22 cellular contexts compared by ENCODE assay signal in genomic region chr12:104152691-104153241, GRCh38. TPM values are rescaled to one million over a fixed set of nuclear protein-coding genes. Genes with fewer than 3 reads are reported as not detected.
DNase-seq lines count a peak whose midpoint lies in the region; ATAC-seq and TF ChIP-seq lines count a peak whose summit lies in the region.
"Had no signal": no experiment of that assay in that cellular context is flagged by ENCODE, and none has a peak within 500 bp of the region (broad histone marks: within the 10 kb centered on the region; RNA-seq: fewer than 3 reads in every experiment).

No MANE protein-coding gene starts in this region.

- H3K9me3 ChIP-seq in Panc1 (ENCODE audit: control insufficient read depth, insufficient read depth, low read depth, low read length), result no peaks in the 10 kb centered on the region
- no peaks in the 10 kb centered on the region for H3K9me3 ChIP-seq in parathyroid adenoma (ENCODE audit: control insufficient read depth, low read length)
- H3K9me3 ChIP-seq: BLaER1 treated with 17β-estradiol and CSF1 and Interleukin-3, amounts not matched to agents 10 nM and 100 nM; Caco-2 had no signal

- no TSS peak for BruUV-seq in Panc1 (replicated peaks; lab: Mats Ljungman, UMichigan)

- H3K4me3 Mint-ChIP-seq in GM23338, result no peak overlapping the region
- H3K4me3 Mint-ChIP-seq: CD4-positive, alpha-beta memory T cell; T-cell had no signal

- H3K27me3 Mint-ChIP-seq in GM23338 (ENCODE audit: insufficient read depth, low read depth, poor library complexity), result peaks cover 2% of the 10 kb centered on the region

- no peak for ATAC-seq in GM23338
- peak; percentile 58 for ATAC-seq in Panc1
- ATAC-seq in SK-N-SH treated with all-trans-retinoic acid at 6 μM for 48 hours, result no peak; the same call in 2 of the 3 replicates
- ATAC-seq: T-cell had no signal

- H3K36me3 Mint-ChIP-seq in GM23338 (ENCODE audit: low read depth), result no peaks in the 10 kb centered on the region
- H3K36me3 Mint-ChIP-seq: CD4-positive, alpha-beta memory T cell; T-cell had no signal

- H3K4me1 Mint-ChIP-seq in GM23338, result no peaks in the 10 kb centered on the region

- in situ Hi-C loops in Panc1 (cut with HindIII; ENCODE audit: low pct_unique_long_range_greater_than_20kb, low sequenced_read_pairs), result no loop called here

- H3K27ac ChIP-seq in GM23338 (ENCODE audit: low read depth), result no peak overlapping the region
- H3K27ac ChIP-seq in Panc1 (ENCODE audit: low read length), result no peak overlapping the region
- H3K27ac ChIP-seq in parathyroid adenoma, result no peak overlapping the region
- H3K27ac ChIP-seq: BLaER1 treated with 17β-estradiol and CSF1 and Interleukin-3, amounts not matched to agents 10 nM and 100 nM; GM23248; HL-60 had no signal

- 0 out of 2 replicates have a peak overlapping the region, but pooled peaks have one; percentile 28 for H2AFZ ChIP-seq in GM23338
- peak overlapping the region; percentile 1 for H2AFZ ChIP-seq in parathyroid adenoma
- H2AFZ ChIP-seq: GM23248 had no signal

- H3K36me3 ChIP-seq in GM23338 (ENCODE audit: insufficient read depth), result no peaks in the 10 kb centered on the region
- H3K36me3 ChIP-seq in Panc1 (ENCODE audit: control insufficient read depth, insufficient read depth, low read length), result no peaks in the 10 kb centered on the region
- H3K36me3 ChIP-seq in parathyroid adenoma (ENCODE audit: control insufficient read depth, insufficient read depth, low read length), result no peaks in the 10 kb centered on the region
- H3K36me3 ChIP-seq: BLaER1 treated with 17β-estradiol and CSF1 and Interleukin-3, amounts not matched to agents 10 nM and 100 nM had no signal

- no peak overlapping the region for H3K4me2 ChIP-seq in GM23338
- H3K4me2 ChIP-seq in parathyroid adenoma (ENCODE audit: low read length), result no peak overlapping the region
- H3K4me2 ChIP-seq: BLaER1 treated with 17β-estradiol and CSF1 and Interleukin-3, amounts not matched to agents 10 nM and 100 nM had no signal

- TF ChIP-seq CTCF in GM23338 (conservative IDR thresholded peaks at IDR 0.05; ENCODE audit: low read depth in 2 of 2) (no peak), Panc1 (IDR thresholded peaks at IDR 0.05) (no peak), parathyroid adenoma (IDR thresholded peaks at IDR 0.05) (no peak)

- H3F3A ChIP-seq in GM23338 (replicated peaks; ENCODE audit: low read depth), result no peaks in the 10 kb centered on the region

- no peaks in the 10 kb centered on the region for H3K4me1 ChIP-seq in GM23338 (ENCODE audit: insufficient read depth)
- no peaks in the 10 kb centered on the region for H3K4me1 ChIP-seq in Panc1 (ENCODE audit: control insufficient read depth, insufficient read depth, low read length)
- H3K4me1 ChIP-seq in parathyroid adenoma, result peaks cover 4% of the 10 kb centered on the region
- H3K4me1 ChIP-seq: Caco-2 had no signal

- DNase-seq in NCI-H748 (lab: John Stamatoyannopoulos, UW; ENCODE audit: unreplicated experiment), result peak; percentile 43
- no peak for DNase-seq in NCI-H748 treated with DMSO at 0.1 percent for 48 hours (lab: John Stamatoyannopoulos, UW)
- peak; percentile 14 for DNase-seq in GM23338 (ENCODE audit: low spot score)
- no peak for DNase-seq in Panc1 (ENCODE audit: low read depth, low spot score)
- no peak for DNase-seq in NCI-H146 treated with DMSO at 0.1 percent for 48 hours (lab: John Stamatoyannopoulos, UW; ENCODE audit: unreplicated experiment)
- DNase-seq: ACHN; Caco-2; CD4-positive, alpha-beta memory T cell; DMS 273 treated with DMSO at 0.1 percent for 48 hours; GM23248; HCEC 1CT; KG1; NCI-H1105; NCI-H187; NCI-H2107; NCI-H524 treated with DMSO at 0.1 percent for 48 hours; SIG-M5; T-cell had no signal

- no peaks in the 10 kb centered on the region for H3K9me3 Mint-ChIP-seq in GM23338
- H3K9me3 Mint-ChIP-seq: CD4-positive, alpha-beta memory T cell; T-cell had no signal

- no peaks in the 10 kb centered on the region for H3K27me3 ChIP-seq in GM23338 (ENCODE audit: insufficient read depth)
- H3K27me3 ChIP-seq in Panc1 (ENCODE audit: control insufficient read depth, insufficient read depth, low read length), result no peaks in the 10 kb centered on the region
- H3K27me3 ChIP-seq in parathyroid adenoma (ENCODE audit: control insufficient read depth, insufficient read depth, low read length), result no peaks in the 10 kb centered on the region
- H3K27me3 ChIP-seq: BLaER1 treated with 17β-estradiol and CSF1 and Interleukin-3, amounts not matched to agents 10 nM and 100 nM had no signal

- H3K9ac ChIP-seq in parathyroid adenoma, result no peak overlapping the region
- H3K9ac ChIP-seq: BLaER1 treated with 17β-estradiol and CSF1 and Interleukin-3, amounts not matched to agents 10 nM and 100 nM; GM23248 had no signal

- no peaks in the 10 kb centered on the region for H4K20me1 ChIP-seq in GM23338 (replicated peaks; ENCODE audit: insufficient read depth)
- H4K20me1 ChIP-seq: BLaER1 treated with 17β-estradiol and CSF1 and Interleukin-3, amounts not matched to agents 10 nM and 100 nM had no signal

- intact Hi-C loops in Panc1 (cut with micrococcal nuclease; ENCODE audit: unreplicated experiment), result no loop called here

- CTCF ChIA-PET in Panc1 (lab: Charles Lee), result no interaction called here

- H3K79me2 ChIP-seq in GM23338 (replicated peaks; ENCODE audit: insufficient read depth) (no peaks in the 10 kb centered on the region), parathyroid adenoma (no peaks in the 10 kb centered on the region)

- POLR2A ChIA-PET in Panc1 (lab: Charles Lee), result no interaction called here

- H3K9me2 ChIP-seq in GM23338 (ENCODE audit: insufficient read depth), result no peaks in the 10 kb centered on the region

- no peak overlapping the region for H3K27ac Mint-ChIP-seq in GM23338
- H3K27ac Mint-ChIP-seq: T-cell had no signal

- H3K4me3 ChIP-seq in GM23338 (no peak overlapping the region), Panc1 (ENCODE audit: low read depth in 2 of 2, low read length in 2 of 2) (no peak overlapping the region), parathyroid adenoma (ENCODE audit: low read depth, low read length) (no peak overlapping the region)
- H3K4me3 ChIP-seq: BLaER1 treated with 17β-estradiol and CSF1 and Interleukin-3, amounts not matched to agents 10 nM and 100 nM; GM23248 had no signal

TF ChIP-seq in GM23338, 12 proteins besides CTCF, POLR2A, EP300 and RAD21:
- TF ChIP-seq POLR2AphosphoS5 (IDR thresholded peaks at IDR 0.05; ENCODE audit: low read depth) (no peak), ZNF331 (CRISPR knock-in tag; IDR thresholded peaks at IDR 0.05; ENCODE audit: low read depth) (no peak)

TF ChIP-seq in SK-N-SH treated with all-trans-retinoic acid at 6 μM for 48 hours, 23 proteins besides CTCF, POLR2A, EP300 and RAD21:
- TF ChIP-seq OSR1 (CRISPR knock-in tag; IDR thresholded peaks at IDR 0.05) (no peak), CREB5 (CRISPR knock-in tag; IDR thresholded peaks at IDR 0.05; ENCODE audit: low read depth) (no peak), GLIS3 (CRISPR knock-in tag; IDR thresholded peaks at IDR 0.05) (no peak), ISL1 (CRISPR knock-in tag; IDR thresholded peaks at IDR 0.05) (no peak), RARB (CRISPR knock-in tag; IDR thresholded peaks at IDR 0.05) (no peak), ZC3H10 (CRISPR knock-in tag; IDR thresholded peaks at IDR 0.05) (no peak)

RNA-seq across cellular contexts. Expression of gene NFYB, which starts 14.8 kb away (rescaled TPM):
- total RNA-seq in GM23338 (2014; rRNA removed; shearing (Covaris generic)), result 28.9 and 32.7 TPM in 2 replicates
- 51.9 and 67.2 TPM in 2 replicates for polyA plus RNA-seq in GM23338 (2016; fragmentation: Nextera tagmentation; extraction: Ambion mirVana)
- 31.5 TPM for total RNA-seq in Panc1 (2021; ENCODE audit: unreplicated experiment)
- 16.9 TPM for polyA plus RNA-seq in Panc1 (2012; ENCODE audit: insufficient read length)

Comparison
In these comparisons a context has a peak if more than half of its experiments do, and no peak if none do; other contexts are left out.
1. DNase-seq: peak in NCI-H748 (single experiment) and GM23338 (single experiment); none in NCI-H748 treated with DMSO at 0.1 percent for 48 hours (single experiment), Panc1 (single experiment) and NCI-H146 treated with DMSO at 0.1 percent for 48 hours (single experiment).